ENCODE assay signal across 7 cellular contexts in genomic region chr16:29863669-29863984, GRCh38. TPM values are rescaled to one million over a fixed set of nuclear protein-coding genes. Genes with fewer than 3 reads are reported as not detected.
DNase-seq lines count a peak whose midpoint lies in the region; ATAC-seq, FAIRE-seq and TF ChIP-seq lines count a peak whose summit lies in the region.

No MANE protein-coding gene starts in this region.

- TF ChIP-seq EP300 in gastroesophageal sphincter (IDR thresholded peaks at IDR 0.05) = no peak

- TF ChIP-seq CTCF in HL-60 (IDR thresholded peaks at IDR 0.05; ENCODE audit: insufficient read depth, low read length) (no peak), gastroesophageal sphincter (IDR thresholded peaks at IDR 0.05) (no peak)

- H3K27ac ChIP-seq in HL-60 (replicated peaks) (peak overlapping the region; percentile 100), gastroesophageal sphincter (peak overlapping the region in 3 of 4 donors; percentile 82 to 93 (median 90))

- no peaks in the 10 kb centered on the region for H3K9me3 ChIP-seq in gastroesophageal sphincter

- no peaks in the 10 kb centered on the region for H3K9me3 Mint-ChIP-seq in activated CD4-positive, alpha-beta memory T cell treated with anti-CD3 and anti-CD28 coated beads, Interleukin-2, amount 10 ng/mL, durations not matched to agents 7 days and 5 days
- H3K9me3 Mint-ChIP-seq in stimulated activated memory B cell treated with anti-CD40 and anti-IgM and Interleukin-4, amounts not matched to agents 10 μg/mL and 1 μg/mL and 100 μg/mL, for 72 hours = no peaks in the 10 kb centered on the region

- 0% methylated on average over 3 of the region's 16 CpGs; no CpG with 5 or more reads in 1 of the 2 donors for WGBS in gastroesophageal sphincter (ENCODE audit: low coverage in 1 of 2), 2 donors

- H3K27me3 ChIP-seq in HL-60 (ENCODE audit: insufficient read depth, poor library complexity, severe bottlenecking) (no peaks in the 10 kb centered on the region), gastroesophageal sphincter (peaks cover 5% of the 10 kb centered on the region)

- H3K4me1 ChIP-seq in gastroesophageal sphincter = peaks cover 0 to 29% (median 16%) of the 10 kb centered on the region in 3 donors

- ATAC-seq in gastroesophageal sphincter = no peak
- ATAC-seq in stimulated activated memory B cell treated with anti-CD40 and anti-IgM and Interleukin-4, amounts not matched to agents 10 μg/mL and 1 μg/mL and 100 μg/mL, for 72 hours = no peak
- no peak for ATAC-seq in HG03442 (IDR thresholded peaks at IDR 0.05; ENCODE audit: unreplicated experiment)
- ATAC-seq in GM19463 (IDR thresholded peaks at IDR 0.05; ENCODE audit: unreplicated experiment) = no peak

- H3K27me3 Mint-ChIP-seq in activated CD4-positive, alpha-beta memory T cell treated with anti-CD3 and anti-CD28 coated beads, Interleukin-2, amount 10 ng/mL, durations not matched to agents 7 days and 5 days = peaks cover 2% of the 10 kb centered on the region
- peaks cover 12% of the 10 kb centered on the region for H3K27me3 Mint-ChIP-seq in stimulated activated memory B cell treated with anti-CD40 and anti-IgM and Interleukin-4, amounts not matched to agents 10 μg/mL and 1 μg/mL and 100 μg/mL, for 72 hours

- no peak for FAIRE-seq in HTR-8/SVneo (lab: Jason Lieb, UNC)

- DNase-seq in HL-60 (ENCODE audit: low read depth in 1 of 2, low spot score in 1 of 2) (no peak), HTR-8/SVneo (ENCODE audit: insufficient read length, low spot score) (no peak)
- no peak for DNase-seq in activated CD4-positive, alpha-beta memory T cell treated with anti-CD3 and anti-CD28 coated beads, Interleukin-2, amount 10 ng/mL, durations not matched to agents 7 days and 5 days

- peaks cover 28% of the 10 kb centered on the region for H3K4me1 Mint-ChIP-seq in activated CD4-positive, alpha-beta memory T cell treated with anti-CD3 and anti-CD28 coated beads, Interleukin-2, amount 10 ng/mL, durations not matched to agents 7 days and 5 days
- H3K4me1 Mint-ChIP-seq in stimulated activated memory B cell treated with anti-CD40 and anti-IgM and Interleukin-4, amounts not matched to agents 10 μg/mL and 1 μg/mL and 100 μg/mL, for 72 hours = peaks cover 30% of the 10 kb centered on the region

- peaks cover 24% of the 10 kb centered on the region for H3K36me3 Mint-ChIP-seq in activated CD4-positive, alpha-beta memory T cell treated with anti-CD3 and anti-CD28 coated beads, Interleukin-2, amount 10 ng/mL, durations not matched to agents 7 days and 5 days (ENCODE audit: low read depth)
- peaks cover 18% of the 10 kb centered on the region for H3K36me3 Mint-ChIP-seq in stimulated activated memory B cell treated with anti-CD40 and anti-IgM and Interleukin-4, amounts not matched to agents 10 μg/mL and 1 μg/mL and 100 μg/mL, for 72 hours

- POLR2A ChIA-PET in activated CD4-positive, alpha-beta memory T cell treated with anti-CD3 and anti-CD28 coated beads, Interleukin-2, amount 10 ng/mL, durations not matched to agents 7 days and 5 days (lab: Charles Lee) = interaction anchor here (1.0 to 1.5 kb wide), 6 partner anchors 11 to 130 kb away, joined by 3 to 5 read pairs (median 3); partner anchors contain the start of genes MVP, TAOK2 and TMEM219

- CTCF ChIA-PET in activated CD4-positive, alpha-beta memory T cell treated with anti-CD3 and anti-CD28 coated beads, Interleukin-2, amount 10 ng/mL, durations not matched to agents 7 days and 5 days (lab: Charles Lee) = interaction anchor here (0.6 to 2.2 kb wide), 8 partner anchors 15 to 191 kb away, joined by 3 to 9 read pairs (median 4); partner anchors contain the start of genes INO80E, PAGR1, TAOK2 and TMEM219

- peaks cover 0 to 27% of the 10 kb centered on the region in 2 donors for H3K36me3 ChIP-seq in gastroesophageal sphincter

- H3K4me3 ChIP-seq in HL-60 (replicated peaks; ENCODE audit: insufficient read depth, low read length) = peak overlapping the region; percentile 13; the same call in 1 of the 2 replicates
- H3K4me3 ChIP-seq in gastroesophageal sphincter = peak overlapping the region in 1 of 2 donors; percentile 99

- peak overlapping the region; percentile 98 for H3K27ac Mint-ChIP-seq in activated CD4-positive, alpha-beta memory T cell treated with anti-CD3 and anti-CD28 coated beads, Interleukin-2, amount 10 ng/mL, durations not matched to agents 7 days and 5 days
- H3K27ac Mint-ChIP-seq in stimulated activated memory B cell treated with anti-CD40 and anti-IgM and Interleukin-4, amounts not matched to agents 10 μg/mL and 1 μg/mL and 100 μg/mL, for 72 hours = peak overlapping the region; percentile 96

- peak overlapping the region; percentile 95 for H3K4me3 Mint-ChIP-seq in activated CD4-positive, alpha-beta memory T cell treated with anti-CD3 and anti-CD28 coated beads, Interleukin-2, amount 10 ng/mL, durations not matched to agents 7 days and 5 days
- peak overlapping the region; percentile 100 for H3K4me3 Mint-ChIP-seq in stimulated activated memory B cell treated with anti-CD40 and anti-IgM and Interleukin-4, amounts not matched to agents 10 μg/mL and 1 μg/mL and 100 μg/mL, for 72 hours

- no peak for TF ChIP-seq POLR2A in gastroesophageal sphincter (IDR thresholded peaks at IDR 0.05)

RNA-seq across cellular contexts. Expression of gene CDIPT, which starts 0.6 kb away (rescaled TPM):
- 10 to 100 TPM; 60.0 to 63.2 TPM for total RNA-seq in activated CD4-positive, alpha-beta memory T cell treated with anti-CD3 and anti-CD28 coated beads, Interleukin-2, amount 10 ng/mL, durations not matched to agents 7 days and 5 days
- total RNA-seq in gastroesophageal sphincter = 100 to 1,000 TPM; 119 to 167 (median 130) TPM

RNA-seq across cellular contexts. Expression of gene SEZ6L2, which starts 35.7 kb away (rescaled TPM):
- under 1 TPM; 0.08 to 0.13 TPM for total RNA-seq in activated CD4-positive, alpha-beta memory T cell treated with anti-CD3 and anti-CD28 coated beads, Interleukin-2, amount 10 ng/mL, durations not matched to agents 7 days and 5 days
- 1 to 10 TPM in 3 of 4 donors, not detected in 1; 1.1 to 1.6 (median 1.1) TPM for total RNA-seq in gastroesophageal sphincter

RNA-seq across cellular contexts. Expression of gene ASPHD1, which starts 36.7 kb away (rescaled TPM):
- under 1 TPM in 1 of 2 experiments, not detected in 1; 0.15 TPM for total RNA-seq in activated CD4-positive, alpha-beta memory T cell treated with anti-CD3 and anti-CD28 coated beads, Interleukin-2, amount 10 ng/mL, durations not matched to agents 7 days and 5 days
- total RNA-seq in gastroesophageal sphincter = under 1 TPM in 1 of 4 donors, not detected in 3; 0.42 TPM

RNA-seq across cellular contexts. Expression of gene MVP, which starts 43.4 kb away (rescaled TPM):
- 100 to 1,000 TPM; 167 TPM for total RNA-seq in activated CD4-positive, alpha-beta memory T cell treated with anti-CD3 and anti-CD28 coated beads, Interleukin-2, amount 10 ng/mL, durations not matched to agents 7 days and 5 days
- total RNA-seq in gastroesophageal sphincter = 100 to 1,000 TPM in 3 of 4 donors, 10 to 100 TPM in 1; 82.2 to 162 (median 129) TPM

RNA-seq across cellular contexts. Expression of gene PAGR1, which starts 47.7 kb away (rescaled TPM):
- total RNA-seq in activated CD4-positive, alpha-beta memory T cell treated with anti-CD3 and anti-CD28 coated beads, Interleukin-2, amount 10 ng/mL, durations not matched to agents 7 days and 5 days = 10 to 100 TPM; 26.6 to 28.4 TPM
- 10 to 100 TPM; 19.3 to 29.6 (median 20.2) TPM for total RNA-seq in gastroesophageal sphincter
